Comparison of ENCODE assay signal across 25 cellular contexts in genomic region chr5:166746506-166746905, GRCh38.
"Had no signal": no experiment of that assay in that cellular context is flagged by ENCODE, and none has a peak within 500 bp of the region (broad histone marks: within the 10 kb centered on the region; RNA-seq: fewer than 3 reads in every experiment).

No MANE protein-coding gene starts in this region.

- H3K27ac ChIP-seq: hepatocyte, left lung, lower lobe of right lung, ovary, right atrium auricular region, right lobe of liver, skin epidermis, stomach, suprapubic skin, thoracic aorta, tibial artery, upper lobe of right lung had no signal

- H3K4me1 ChIP-seq: left lung, lower lobe of right lung, right atrium auricular region, right lobe of liver, stomach, suprapubic skin, tibial artery, upper lobe of right lung had no signal

- H3K9me3 ChIP-seq: lower lobe of right lung, ovary, right atrium auricular region, right lobe of liver, stomach, suprapubic skin, thoracic aorta, tibial artery, upper lobe of right lung had no signal

- DNase-seq: kidney; left colon; lower lobe of right lung; mammary epithelial cell; mesenchymal stem cell; naive thymus-derived CD4-positive, alpha-beta T cell; ovary; right lobe of liver; stimulated activated CD4-positive, alpha-beta T cell treated with anti-CD3 and anti-CD28 coated beads, Interleukin-12 subunit alpha, Interleukin-12 subunit beta, amount 100 ng/mL, for 4 hours; stimulated activated CD4-positive, alpha-beta T cell treated with anti-CD3 and anti-CD28 coated beads, Interleukin-15, amount 100 ng/mL, for 24 hours; stimulated activated CD4-positive, alpha-beta T cell treated with anti-CD3 and anti-CD28 coated beads, Interleukin-2, amount 100 ng/mL, for 24 hours; stimulated activated CD4-positive, alpha-beta T cell treated with anti-CD3 and anti-CD28 coated beads, Interleukin-4, amount 100 ng/mL, for 1 hour; stimulated activated naive B cell treated with anti-CD40 and anti-IgM and Interleukin-4, amounts not matched to agents 10 μg/mL and 1 μg/mL and 100 μg/mL, for 72 hours; stimulated activated naive CD8-positive, alpha-beta T cell treated with anti-CD3 and anti-CD28 coated beads, Interleukin-15, Interleukin-2, amounts not matched to agents 100 U/mL and 50 U/mL, for 24 hours; stomach; tibial artery; trophoblast cell; upper lobe of right lung had no signal

- ATAC-seq: left colon; left lung; lower lobe of right lung; naive thymus-derived CD4-positive, alpha-beta T cell; natural killer cell treated with Interleukin-12 subunit alpha and Interleukin-12 subunit beta and Interleukin-15 and Interleukin-18, amount 100 ng/mL, for 72 hours; right lobe of liver; stimulated activated naive B cell treated with anti-CD40 and anti-IgM and Interleukin-4, amounts not matched to agents 10 μg/mL and 1 μg/mL and 100 μg/mL, for 72 hours; stimulated activated naive CD8-positive, alpha-beta T cell treated with anti-CD3 and anti-CD28 coated beads, Interleukin-15, Interleukin-2, amounts not matched to agents 100 U/mL and 50 U/mL, for 24 hours; upper lobe of right lung had no signal

- H3K27me3 ChIP-seq: hepatocyte, left lung, ovary, right atrium auricular region, right lobe of liver, stomach, suprapubic skin, tibial artery, upper lobe of right lung had no signal

- H3K36me3 ChIP-seq: left lung, lower lobe of right lung, ovary, right atrium auricular region, right lobe of liver, stomach, suprapubic skin, thoracic aorta, tibial artery, upper lobe of right lung had no signal

- H3K4me3 ChIP-seq: hepatocyte, left lung, lower lobe of right lung, ovary, right atrium auricular region, right lobe of liver, skin epidermis, stomach, suprapubic skin, thoracic aorta, tibial artery, upper lobe of right lung had no signal
